ENCODE assay signal across 1 cellular context in the genomic region with DNA sequence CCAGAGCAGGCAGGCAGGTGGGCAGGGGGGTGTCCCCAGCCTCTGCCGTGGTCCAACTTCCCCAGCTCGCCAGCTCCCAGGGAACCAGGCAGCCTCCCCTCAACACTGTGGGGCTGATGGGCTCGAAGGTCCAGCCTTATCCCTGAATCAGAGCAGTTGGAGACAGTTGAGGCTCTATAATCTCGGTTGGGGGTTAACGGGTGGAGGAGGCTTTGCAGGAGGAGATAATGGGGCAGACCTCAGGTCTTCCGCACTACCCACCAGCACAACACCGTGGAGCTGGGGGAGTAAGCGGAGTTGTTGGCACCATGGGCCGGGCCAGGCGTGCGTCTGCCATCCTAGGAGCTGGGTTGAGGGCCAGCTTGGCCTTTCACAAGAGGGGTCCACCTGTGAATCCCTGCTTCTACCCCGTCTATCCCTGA.
TF ChIP-seq lines count a peak whose summit lies in the region.

No MANE protein-coding gene starts in this region.

TF ChIP-seq in GM12878, 131 proteins besides CTCF, POLR2A, EP300 and RAD21:
- no peak for TF ChIP-seq TCF7 (IDR thresholded peaks at IDR 0.05; ENCODE audit: borderline replicate concordance)
- TF ChIP-seq, protein P1, sequence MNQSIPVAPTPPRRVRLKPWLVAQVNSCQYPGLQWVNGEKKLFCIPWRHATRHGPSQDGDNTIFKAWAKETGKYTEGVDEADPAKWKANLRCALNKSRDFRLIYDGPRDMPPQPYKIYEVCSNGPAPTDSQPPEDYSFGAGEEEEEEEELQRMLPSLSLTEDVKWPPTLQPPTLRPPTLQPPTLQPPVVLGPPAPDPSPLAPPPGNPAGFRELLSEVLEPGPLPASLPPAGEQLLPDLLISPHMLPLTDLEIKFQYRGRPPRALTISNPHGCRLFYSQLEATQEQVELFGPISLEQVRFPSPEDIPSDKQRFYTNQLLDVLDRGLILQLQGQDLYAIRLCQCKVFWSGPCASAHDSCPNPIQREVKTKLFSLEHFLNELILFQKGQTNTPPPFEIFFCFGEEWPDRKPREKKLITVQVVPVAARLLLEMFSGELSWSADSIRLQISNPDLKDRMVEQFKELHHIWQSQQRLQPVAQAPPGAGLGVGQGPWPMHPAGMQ (IDR thresholded peaks at IDR 0.05; ENCODE audit: borderline replicate concordance) = no peak
- no peak for TF ChIP-seq ESRRA (IDR thresholded peaks at IDR 0.05; ENCODE audit: low read length)
- TF ChIP-seq, protein P2, sequence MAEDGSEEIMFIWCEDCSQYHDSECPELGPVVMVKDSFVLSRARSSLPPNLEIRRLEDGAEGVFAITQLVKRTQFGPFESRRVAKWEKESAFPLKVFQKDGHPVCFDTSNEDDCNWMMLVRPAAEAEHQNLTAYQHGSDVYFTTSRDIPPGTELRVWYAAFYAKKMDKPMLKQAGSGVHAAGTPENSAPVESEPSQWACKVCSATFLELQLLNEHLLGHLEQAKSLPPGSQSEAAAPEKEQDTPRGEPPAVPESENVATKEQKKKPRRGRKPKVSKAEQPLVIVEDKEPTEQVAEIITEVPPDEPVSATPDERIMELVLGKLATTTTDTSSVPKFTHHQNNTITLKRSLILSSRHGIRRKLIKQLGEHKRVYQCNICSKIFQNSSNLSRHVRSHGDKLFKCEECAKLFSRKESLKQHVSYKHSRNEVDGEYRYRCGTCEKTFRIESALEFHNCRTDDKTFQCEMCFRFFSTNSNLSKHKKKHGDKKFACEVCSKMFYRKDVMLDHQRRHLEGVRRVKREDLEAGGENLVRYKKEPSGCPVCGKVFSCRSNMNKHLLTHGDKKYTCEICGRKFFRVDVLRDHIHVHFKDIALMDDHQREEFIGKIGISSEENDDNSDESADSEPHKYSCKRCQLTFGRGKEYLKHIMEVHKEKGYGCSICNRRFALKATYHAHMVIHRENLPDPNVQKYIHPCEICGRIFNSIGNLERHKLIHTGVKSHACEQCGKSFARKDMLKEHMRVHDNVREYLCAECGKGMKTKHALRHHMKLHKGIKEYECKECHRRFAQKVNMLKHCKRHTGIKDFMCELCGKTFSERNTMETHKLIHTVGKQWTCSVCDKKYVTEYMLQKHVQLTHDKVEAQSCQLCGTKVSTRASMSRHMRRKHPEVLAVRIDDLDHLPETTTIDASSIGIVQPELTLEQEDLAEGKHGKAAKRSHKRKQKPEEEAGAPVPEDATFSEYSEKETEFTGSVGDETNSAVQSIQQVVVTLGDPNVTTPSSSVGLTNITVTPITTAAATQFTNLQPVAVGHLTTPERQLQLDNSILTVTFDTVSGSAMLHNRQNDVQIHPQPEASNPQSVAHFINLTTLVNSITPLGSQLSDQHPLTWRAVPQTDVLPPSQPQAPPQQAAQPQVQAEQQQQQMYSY (CRISPR knock-in tag; IDR thresholded peaks at IDR 0.05) = no peak
- TF ChIP-seq CBFB (IDR thresholded peaks at IDR 0.05; ENCODE audit: low read depth) = no peak
- TF ChIP-seq, protein P3, sequence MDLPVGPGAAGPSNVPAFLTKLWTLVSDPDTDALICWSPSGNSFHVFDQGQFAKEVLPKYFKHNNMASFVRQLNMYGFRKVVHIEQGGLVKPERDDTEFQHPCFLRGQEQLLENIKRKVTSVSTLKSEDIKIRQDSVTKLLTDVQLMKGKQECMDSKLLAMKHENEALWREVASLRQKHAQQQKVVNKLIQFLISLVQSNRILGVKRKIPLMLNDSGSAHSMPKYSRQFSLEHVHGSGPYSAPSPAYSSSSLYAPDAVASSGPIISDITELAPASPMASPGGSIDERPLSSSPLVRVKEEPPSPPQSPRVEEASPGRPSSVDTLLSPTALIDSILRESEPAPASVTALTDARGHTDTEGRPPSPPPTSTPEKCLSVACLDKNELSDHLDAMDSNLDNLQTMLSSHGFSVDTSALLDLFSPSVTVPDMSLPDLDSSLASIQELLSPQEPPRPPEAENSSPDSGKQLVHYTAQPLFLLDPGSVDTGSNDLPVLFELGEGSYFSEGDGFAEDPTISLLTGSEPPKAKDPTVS (IDR thresholded peaks at IDR 0.05; ENCODE audit: low read depth, low read length) = no peak
- TF ChIP-seq IKZF2 (IDR thresholded peaks at IDR 0.05) = no peak
- TF ChIP-seq, protein P4, sequence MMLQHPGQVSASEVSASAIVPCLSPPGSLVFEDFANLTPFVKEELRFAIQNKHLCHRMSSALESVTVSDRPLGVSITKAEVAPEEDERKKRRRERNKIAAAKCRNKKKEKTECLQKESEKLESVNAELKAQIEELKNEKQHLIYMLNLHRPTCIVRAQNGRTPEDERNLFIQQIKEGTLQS (IDR thresholded peaks at IDR 0.05; ENCODE audit: borderline replicate concordance, extremely low read depth, low read depth, low read length) = no peak
- TF ChIP-seq, protein P5, sequence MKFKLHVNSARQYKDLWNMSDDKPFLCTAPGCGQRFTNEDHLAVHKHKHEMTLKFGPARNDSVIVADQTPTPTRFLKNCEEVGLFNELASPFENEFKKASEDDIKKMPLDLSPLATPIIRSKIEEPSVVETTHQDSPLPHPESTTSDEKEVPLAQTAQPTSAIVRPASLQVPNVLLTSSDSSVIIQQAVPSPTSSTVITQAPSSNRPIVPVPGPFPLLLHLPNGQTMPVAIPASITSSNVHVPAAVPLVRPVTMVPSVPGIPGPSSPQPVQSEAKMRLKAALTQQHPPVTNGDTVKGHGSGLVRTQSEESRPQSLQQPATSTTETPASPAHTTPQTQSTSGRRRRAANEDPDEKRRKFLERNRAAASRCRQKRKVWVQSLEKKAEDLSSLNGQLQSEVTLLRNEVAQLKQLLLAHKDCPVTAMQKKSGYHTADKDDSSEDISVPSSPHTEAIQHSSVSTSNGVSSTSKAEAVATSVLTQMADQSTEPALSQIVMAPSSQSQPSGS (IDR thresholded peaks at IDR 0.05; ENCODE audit: low read length) = no peak
- no peak for TF ChIP-seq TCF3 (IDR thresholded peaks at IDR 0.05; ENCODE audit: borderline replicate concordance, insufficient read depth, low read depth, low read length)
- no peak for TF ChIP-seq CHD2 (IDR thresholded peaks at IDR 0.05; ENCODE audit: borderline replicate concordance, low read depth, low read length)
- no peak for TF ChIP-seq JUND (IDR thresholded peaks at IDR 0.05; ENCODE audit: low read depth, low read length)
- TF ChIP-seq SMAD5 (IDR thresholded peaks at IDR 0.05; ENCODE audit: low read depth) = no peak
- TF ChIP-seq MYB (IDR thresholded peaks at IDR 0.05; ENCODE audit: borderline replicate concordance, low read depth, low read length) = no peak
